ENCODE assay signal across 8 cellular contexts in the genomic region with DNA sequence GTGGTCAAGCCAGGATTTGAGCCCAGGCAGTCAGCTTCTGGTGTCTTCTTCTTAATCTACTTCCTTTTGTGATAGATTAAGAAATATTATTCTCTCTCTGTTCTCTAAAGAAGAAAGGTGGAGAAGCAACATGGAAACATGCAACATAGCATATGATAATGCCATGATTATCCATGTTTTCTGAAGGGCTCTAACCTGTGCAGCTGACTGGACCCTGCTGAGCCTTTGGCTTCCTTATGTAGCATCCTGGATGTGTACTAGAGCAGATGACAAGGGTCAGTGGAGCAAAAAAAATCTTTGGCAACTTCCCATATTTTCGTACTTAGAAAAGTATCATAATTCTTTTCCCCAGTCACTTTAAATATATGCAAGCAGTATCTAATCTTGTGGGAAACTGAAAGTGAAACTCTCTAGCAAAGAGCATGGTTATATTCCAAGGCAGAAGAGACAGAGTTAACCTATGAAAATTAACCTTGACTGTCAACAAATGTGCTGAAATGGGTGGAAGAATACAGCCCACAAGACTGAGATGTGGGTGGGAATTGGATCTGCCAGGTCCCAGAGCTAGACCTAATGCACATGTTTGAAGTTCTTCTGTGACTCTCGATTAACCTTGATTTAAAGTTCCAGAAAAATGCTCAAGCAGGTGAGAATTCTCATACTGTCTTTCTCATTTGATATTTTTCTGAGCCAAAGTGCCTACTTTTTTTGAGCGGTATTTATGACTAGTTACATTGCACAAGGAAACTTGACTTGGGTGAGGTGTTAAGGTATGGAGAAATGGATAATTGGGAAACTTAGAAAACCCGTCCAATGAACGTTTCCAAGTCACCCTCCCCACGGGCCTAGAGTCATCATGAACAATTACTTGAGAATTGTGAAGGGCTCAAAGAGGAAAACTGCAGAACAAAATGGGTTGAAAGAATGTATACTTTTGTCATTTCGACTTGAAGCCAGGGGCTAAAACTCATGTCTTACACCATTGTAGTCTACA.
A peak's percentile ranks its signal among the peaks of the same experiment; 100 is the strongest.
DNase-seq lines count a peak whose midpoint lies in the region; ATAC-seq and TF ChIP-seq lines count a peak whose summit lies in the region.

No MANE protein-coding gene starts in this region.

- peak overlapping the region; percentile 48 for H3K4me3 Mint-ChIP-seq in activated CD8-positive, alpha-beta T cell treated with anti-CD3 and anti-CD28 coated beads, Interleukin-2, amount 10 ng/mL, durations not matched to agents 7 days and 5 days
- H3K4me3 Mint-ChIP-seq in natural killer cell (peak overlapping the region; percentile 69), Calu3 (ENCODE audit: low read depth, unreplicated experiment) (no peak overlapping the region)

- no peaks in the 10 kb centered on the region for H3K4me1 ChIP-seq in uterus

- no peak overlapping the region for H3K4me3 ChIP-seq in uterus

- no peaks in the 10 kb centered on the region for H3K9me3 ChIP-seq in uterus

- no peaks in the 10 kb centered on the region for H3K36me3 ChIP-seq in uterus

- peaks cover 30% of the 10 kb centered on the region for H3K4me1 Mint-ChIP-seq in activated CD8-positive, alpha-beta T cell treated with anti-CD3 and anti-CD28 coated beads, Interleukin-2, amount 10 ng/mL, durations not matched to agents 7 days and 5 days (ENCODE audit: low read depth)
- peaks cover 17 to 29% of the 10 kb centered on the region in 2 donors for H3K4me1 Mint-ChIP-seq in natural killer cell
- no peaks in the 10 kb centered on the region for H3K4me1 Mint-ChIP-seq in Calu3 (ENCODE audit: low read depth, unreplicated experiment)

- BruUV-seq in Calu3 (replicated peaks; lab: Mats Ljungman, UMichigan), result no TSS peak

- POLR2A ChIA-PET in activated CD8-positive, alpha-beta T cell treated with anti-CD3 and anti-CD28 coated beads, Interleukin-2, amount 10 ng/mL, durations not matched to agents 7 days and 5 days (lab: Charles Lee), result no interaction called here

- no peaks in the 10 kb centered on the region for H3K9me3 Mint-ChIP-seq in activated CD8-positive, alpha-beta T cell treated with anti-CD3 and anti-CD28 coated beads, Interleukin-2, amount 10 ng/mL, durations not matched to agents 7 days and 5 days (ENCODE audit: insufficient read depth)
- no peaks in the 10 kb centered on the region for H3K9me3 Mint-ChIP-seq in natural killer cell
- no peaks in the 10 kb centered on the region for H3K9me3 Mint-ChIP-seq in Calu3 (ENCODE audit: low read depth, unreplicated experiment)

- TF ChIP-seq POLR2A in uterus (IDR thresholded peaks at IDR 0.05), result no peak

- no peak overlapping the region for H3K27ac ChIP-seq in uterus

- DNase-seq in DMS79 treated with DMSO at 0.1 percent for 48 hours (lab: John Stamatoyannopoulos, UW), result peak; percentile 26
- DNase-seq in DMS79 (lab: John Stamatoyannopoulos, UW), result no peak
- DNase-seq in activated CD8-positive, alpha-beta T cell treated with anti-CD3 and anti-CD28 coated beads, Interleukin-2, amount 10 ng/mL, durations not matched to agents 7 days and 5 days, result no peak
- no peak for DNase-seq in natural killer cell
- DNase-seq in uterus, result no peak
- no peak for DNase-seq in Calu3
- DNase-seq in GM19240 (ENCODE audit: insufficient read length, low spot score), result no peak

- CTCF ChIA-PET in activated CD8-positive, alpha-beta T cell treated with anti-CD3 and anti-CD28 coated beads, Interleukin-2, amount 10 ng/mL, durations not matched to agents 7 days and 5 days (lab: Charles Lee), result no interaction called here
- CTCF ChIA-PET in Calu3 (lab: Charles Lee), result no interaction called here

- no peaks in the 10 kb centered on the region for H3K27me3 ChIP-seq in uterus

- TF ChIP-seq CTCF in natural killer cell (IDR thresholded peaks at IDR 0.05) (no peak), uterus (IDR thresholded peaks at IDR 0.05) (no peak), Calu3 (IDR thresholded peaks at IDR 0.05; ENCODE audit: unreplicated experiment) (no peak)

- intact Hi-C loops in natural killer cell (cut with micrococcal nuclease), result no loop called here
- intact Hi-C loops in uterus (cut with DNase I; ENCODE audit: low total_unique reads), result no loop called here
- intact Hi-C loops in Calu3 (cut with micrococcal nuclease; ENCODE audit: unreplicated experiment), result no loop called here

- H3K27ac Mint-ChIP-seq in activated CD8-positive, alpha-beta T cell treated with anti-CD3 and anti-CD28 coated beads, Interleukin-2, amount 10 ng/mL, durations not matched to agents 7 days and 5 days, result peak overlapping the region; percentile 76
- peak overlapping the region; percentile 33 to 63 for H3K27ac Mint-ChIP-seq in natural killer cell
- H3K27ac Mint-ChIP-seq in Calu3 (ENCODE audit: unreplicated experiment), result no peak overlapping the region

- ATAC-seq in HG03103 (IDR thresholded peaks at IDR 0.05; ENCODE audit: low read depth, unreplicated experiment) (peak; percentile 51), natural killer cell (peak; percentile 68 to 74 (median 72))
- ATAC-seq in activated CD8-positive, alpha-beta T cell treated with anti-CD3 and anti-CD28 coated beads, Interleukin-2, amount 10 ng/mL, durations not matched to agents 7 days and 5 days, result peak; percentile 89

- no peaks in the 10 kb centered on the region for H3K27me3 Mint-ChIP-seq in activated CD8-positive, alpha-beta T cell treated with anti-CD3 and anti-CD28 coated beads, Interleukin-2, amount 10 ng/mL, durations not matched to agents 7 days and 5 days (ENCODE audit: low read depth)
- H3K27me3 Mint-ChIP-seq in natural killer cell (ENCODE audit: low read depth in 2 of 2), result no peaks in the 10 kb centered on the region
- H3K27me3 Mint-ChIP-seq in Calu3 (ENCODE audit: unreplicated experiment), result no peaks in the 10 kb centered on the region

- H3K36me3 Mint-ChIP-seq in activated CD8-positive, alpha-beta T cell treated with anti-CD3 and anti-CD28 coated beads, Interleukin-2, amount 10 ng/mL, durations not matched to agents 7 days and 5 days (ENCODE audit: low read depth), result peaks cover 2% of the 10 kb centered on the region
- no peaks in the 10 kb centered on the region for H3K36me3 Mint-ChIP-seq in natural killer cell
- no peaks in the 10 kb centered on the region for H3K36me3 Mint-ChIP-seq in Calu3 (ENCODE audit: insufficient read depth, unreplicated experiment)
